Comparison of ENCODE assay signal across 1 cellular context in genomic region chr14:56471056-56471455, GRCh38.
TF ChIP-seq lines count a peak whose summit lies in the region.

No MANE protein-coding gene starts in this region.

TF ChIP-seq in HepG2, 621 proteins besides CTCF, POLR2A, EP300 and RAD21:
- TF ChIP-seq CEBPB (IDR thresholded peaks at IDR 0.05; ENCODE audit: borderline replicate concordance, low read depth, low read length) (no peak), TSC22D2 (CRISPR knock-in tag; IDR thresholded peaks at IDR 0.05; ENCODE audit: borderline replicate concordance) (no peak), ZNF562 (CRISPR knock-in tag; IDR thresholded peaks at IDR 0.05; ENCODE audit: borderline replicate concordance) (no peak), ZNF354B (CRISPR knock-in tag; IDR thresholded peaks at IDR 0.05) (no peak), SMAD9 (CRISPR knock-in tag; IDR thresholded peaks at IDR 0.05) (no peak), ZNF367 (CRISPR knock-in tag; IDR thresholded peaks at IDR 0.05; ENCODE audit: borderline replicate concordance) (no peak), POGZ (CRISPR knock-in tag; IDR thresholded peaks at IDR 0.05) (no peak), ZNF883 (CRISPR knock-in tag; IDR thresholded peaks at IDR 0.05; ENCODE audit: not compliant biosample characterization) (no peak), ZFP37 (CRISPR knock-in tag; IDR thresholded peaks at IDR 0.05; ENCODE audit: borderline replicate concordance) (no peak), RFX5 (IDR thresholded peaks at IDR 0.05; ENCODE audit: low read depth, low read length) (no peak), BCL6 (CRISPR knock-in tag; IDR thresholded peaks at IDR 0.05) (no peak)
- TF ChIP-seq, protein P1, sequence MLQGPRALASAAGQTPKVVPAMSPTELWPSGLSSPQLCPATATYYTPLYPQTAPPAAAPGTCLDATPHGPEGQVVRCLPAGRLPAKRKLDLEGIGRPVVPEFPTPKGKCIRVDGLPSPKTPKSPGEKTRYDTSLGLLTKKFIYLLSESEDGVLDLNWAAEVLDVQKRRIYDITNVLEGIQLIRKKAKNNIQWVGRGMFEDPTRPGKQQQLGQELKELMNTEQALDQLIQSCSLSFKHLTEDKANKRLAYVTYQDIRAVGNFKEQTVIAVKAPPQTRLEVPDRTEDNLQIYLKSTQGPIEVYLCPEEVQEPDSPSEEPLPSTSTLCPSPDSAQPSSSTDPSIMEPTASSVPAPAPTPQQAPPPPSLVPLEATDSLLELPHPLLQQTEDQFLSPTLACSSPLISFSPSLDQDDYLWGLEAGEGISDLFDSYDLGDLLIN (CRISPR knock-in tag; IDR thresholded peaks at IDR 0.05; ENCODE audit: borderline replicate concordance): no peak
- TF ChIP-seq, protein P2, sequence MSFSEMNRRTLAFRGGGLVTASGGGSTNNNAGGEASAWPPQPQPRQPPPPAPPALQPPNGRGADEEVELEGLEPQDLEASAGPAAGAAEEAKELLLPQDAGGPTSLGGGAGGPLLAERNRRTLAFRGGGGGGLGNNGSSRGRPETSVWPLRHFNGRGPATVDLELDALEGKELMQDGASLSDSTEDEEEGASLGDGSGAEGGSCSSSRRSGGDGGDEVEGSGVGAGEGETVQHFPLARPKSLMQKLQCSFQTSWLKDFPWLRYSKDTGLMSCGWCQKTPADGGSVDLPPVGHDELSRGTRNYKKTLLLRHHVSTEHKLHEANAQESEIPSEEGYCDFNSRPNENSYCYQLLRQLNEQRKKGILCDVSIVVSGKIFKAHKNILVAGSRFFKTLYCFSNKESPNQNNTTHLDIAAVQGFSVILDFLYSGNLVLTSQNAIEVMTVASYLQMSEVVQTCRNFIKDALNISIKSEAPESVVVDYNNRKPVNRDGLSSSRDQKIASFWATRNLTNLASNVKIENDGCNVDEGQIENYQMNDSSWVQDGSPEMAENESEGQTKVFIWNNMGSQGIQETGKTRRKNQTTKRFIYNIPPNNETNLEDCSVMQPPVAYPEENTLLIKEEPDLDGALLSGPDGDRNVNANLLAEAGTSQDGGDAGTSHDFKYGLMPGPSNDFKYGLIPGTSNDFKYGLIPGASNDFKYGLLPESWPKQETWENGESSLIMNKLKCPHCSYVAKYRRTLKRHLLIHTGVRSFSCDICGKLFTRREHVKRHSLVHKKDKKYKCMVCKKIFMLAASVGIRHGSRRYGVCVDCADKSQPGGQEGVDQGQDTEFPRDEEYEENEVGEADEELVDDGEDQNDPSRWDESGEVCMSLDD (CRISPR knock-in tag; IDR thresholded peaks at IDR 0.05; ENCODE audit: borderline replicate concordance): no peak
